In the genomic region with DNA sequence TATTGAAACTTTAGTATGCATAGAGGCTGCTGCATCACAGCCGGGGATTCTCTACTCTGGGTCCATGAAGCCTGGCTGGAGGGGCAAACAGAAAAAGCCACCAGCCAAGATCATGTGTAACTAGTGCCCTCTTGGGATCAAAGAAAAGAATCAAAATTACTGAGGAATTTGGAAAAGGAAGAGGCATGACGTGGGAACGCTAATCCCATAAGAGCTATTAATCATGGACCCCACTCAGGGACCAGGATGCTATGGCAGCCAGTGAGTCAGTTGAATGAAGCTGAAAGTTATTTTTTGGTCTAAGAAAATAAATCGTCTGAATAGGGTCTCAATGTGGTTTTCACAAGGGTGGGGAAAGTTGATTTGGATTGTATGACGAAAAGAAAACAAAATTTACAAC, we compare ENCODE assay signal across 11 cellular contexts.
A peak's percentile ranks its signal among the peaks of the same experiment; 100 is the strongest.
DNase-seq lines count a peak whose midpoint lies in the region; ATAC-seq, FAIRE-seq and TF ChIP-seq lines count a peak whose summit lies in the region.
"Had no signal": no experiment of that assay in that cellular context is flagged by ENCODE, and none has a peak within 500 bp of the region (broad histone marks: within the 10 kb centered on the region; RNA-seq: fewer than 3 reads in every experiment).

No MANE protein-coding gene starts in this region.

- H3K36me3 ChIP-seq in MG63 (no peaks in the 10 kb centered on the region), bronchial epithelial cell (ENCODE audit: control insufficient read depth, insufficient read depth, low read length) (no peaks in the 10 kb centered on the region)

- H3K27me3 ChIP-seq in MG63 (no peaks in the 10 kb centered on the region), bronchial epithelial cell (ENCODE audit: control insufficient read depth, insufficient read depth, low read length) (no peaks in the 10 kb centered on the region), dorsolateral prefrontal cortex (no peaks in the 10 kb centered on the region)
- H3K27me3 ChIP-seq in CD4-positive, alpha-beta T cell (ENCODE audit: control insufficient read depth, insufficient read depth, low read length) = no peaks in the 10 kb centered on the region

- H3K27ac ChIP-seq in CD4-positive, alpha-beta T cell (ENCODE audit: low read depth, low read length) = no peak overlapping the region
- no peak overlapping the region for H3K27ac ChIP-seq in dorsolateral prefrontal cortex

- peaks cover 14% of the 10 kb centered on the region for H3K4me1 Mint-ChIP-seq in nephron
- H3K4me1 Mint-ChIP-seq in CD4-positive, alpha-beta T cell (ENCODE audit: low read depth) = no peaks in the 10 kb centered on the region
- H3K4me1 Mint-ChIP-seq: activated CD4-positive, alpha-beta memory T cell treated with anti-CD3 and anti-CD28 coated beads, Interleukin-2, amount 10 ng/mL, durations not matched to agents 7 days and 5 days had no signal

- FAIRE-seq in bronchial epithelial cell (lab: Jason Lieb, UNC) = no peak

- H3K9me3 Mint-ChIP-seq in nephron = no peaks in the 10 kb centered on the region
- peaks cover 12% of the 10 kb centered on the region for H3K9me3 Mint-ChIP-seq in CD4-positive, alpha-beta T cell

- intact Hi-C loops in CD4-positive, alpha-beta T cell (cut with DNase I, micrococcal nuclease) = no loop called here
- intact Hi-C loops in dorsolateral prefrontal cortex (cut with DNase I) = no loop called here

- H3K27ac Mint-ChIP-seq in nephron = peak overlapping the region in 2 of 3 experiments; percentile 9 to 74
- H3K27ac Mint-ChIP-seq in CD4-positive, alpha-beta T cell = no peak overlapping the region
- H3K27ac Mint-ChIP-seq: activated CD4-positive, alpha-beta memory T cell treated with anti-CD3 and anti-CD28 coated beads, Interleukin-2, amount 10 ng/mL, durations not matched to agents 7 days and 5 days had no signal

- no peaks in the 10 kb centered on the region for H3K27me3 Mint-ChIP-seq in nephron (ENCODE audit: low read depth)
- H3K27me3 Mint-ChIP-seq in CD4-positive, alpha-beta T cell = no peaks in the 10 kb centered on the region
- H3K27me3 Mint-ChIP-seq: activated CD4-positive, alpha-beta memory T cell treated with anti-CD3 and anti-CD28 coated beads, Interleukin-2, amount 10 ng/mL, durations not matched to agents 7 days and 5 days had no signal

- peak; percentile 33 for DNase-seq in DMS 273 (lab: John Stamatoyannopoulos, UW; ENCODE audit: unreplicated experiment)
- DNase-seq in MG63 = peak; percentile 13
- DNase-seq in bronchial epithelial cell (ENCODE audit: low read depth) = peak; percentile 45
- no peak for DNase-seq in activated CD4-positive, alpha-beta T cell treated with anti-CD3 and anti-CD28 coated beads, Interleukin-2, amount 50 U/mL, for 48 hours
- no peak for DNase-seq in CD4-positive, alpha-beta T cell
- DNase-seq in dorsolateral prefrontal cortex = no peak
- DNase-seq: activated CD4-positive, alpha-beta memory T cell treated with anti-CD3 and anti-CD28 coated beads, Interleukin-2, amount 10 ng/mL, durations not matched to agents 7 days and 5 days; effector memory CD4-positive, alpha-beta T cell; NCI-H2029 had no signal

- no peak for TF ChIP-seq CTCF in bronchial epithelial cell (IDR thresholded peaks at IDR 0.05; ENCODE audit: insufficient read depth, low read length, severe bottlenecking)
- peak in 1 of 3 experiments; percentile 40 for TF ChIP-seq CTCF in nephron (IDR thresholded peaks at IDR 0.05; ENCODE audit: unreplicated experiment in 3 of 3)
- no peak for TF ChIP-seq CTCF in CD4-positive, alpha-beta T cell (IDR thresholded peaks at IDR 0.05)
- TF ChIP-seq CTCF in dorsolateral prefrontal cortex (IDR thresholded peaks at IDR 0.05 in 54 of 56, conservative IDR thresholded peaks at IDR 0.05 in 2 of 56; ENCODE audit: low read depth in 1 of 56, partially characterized antibody in 56 of 56) = peak in 5 of 56 donors; percentile 8 to 28 (median 17)

- no peaks in the 10 kb centered on the region for H3K36me3 Mint-ChIP-seq in nephron (ENCODE audit: low read depth)
- H3K36me3 Mint-ChIP-seq in CD4-positive, alpha-beta T cell (ENCODE audit: low read depth) = no peaks in the 10 kb centered on the region

- H3K4me3 Mint-ChIP-seq in nephron = peak overlapping the region in 2 of 3 experiments; percentile 10 to 38
- H3K4me3 Mint-ChIP-seq in CD4-positive, alpha-beta T cell = no peak overlapping the region
- H3K4me3 Mint-ChIP-seq: activated CD4-positive, alpha-beta memory T cell treated with anti-CD3 and anti-CD28 coated beads, Interleukin-2, amount 10 ng/mL, durations not matched to agents 7 days and 5 days had no signal

- no peak for ATAC-seq in CD4-positive, alpha-beta T cell (ENCODE audit: poor library complexity)
- no peak for ATAC-seq in GM21619 (IDR thresholded peaks at IDR 0.05; ENCODE audit: unreplicated experiment)

- CTCF ChIA-PET in CD4-positive, alpha-beta T cell (lab: Charles Lee) = no interaction called here

- no peaks in the 10 kb centered on the region for H3K9me3 ChIP-seq in MG63
- no peaks in the 10 kb centered on the region for H3K9me3 ChIP-seq in CD4-positive, alpha-beta T cell (ENCODE audit: control insufficient read depth, low read length)

- POLR2A ChIA-PET in CD4-positive, alpha-beta T cell (lab: Charles Lee) = no interaction called here

- H3K4me3 ChIP-seq in MG63 = no peak overlapping the region
- H3K4me3 ChIP-seq in bronchial epithelial cell (ENCODE audit: low read depth, low read length) = no peak overlapping the region
- peak overlapping the region in 1 of 59 donors; percentile 2 for H3K4me3 ChIP-seq in dorsolateral prefrontal cortex

Comparison
In these comparisons a context has a peak if more than half of its experiments do, and no peak if none do; other contexts are left out.
1. DNase-seq: peak in DMS 273 (single experiment), MG63 (single experiment) and bronchial epithelial cell (single experiment); none in activated CD4-positive, alpha-beta T cell treated with anti-CD3 and anti-CD28 coated beads, Interleukin-2, amount 50 U/mL, for 48 hours (0 of 2), CD4-positive, alpha-beta T cell (0 of 10) and dorsolateral prefrontal cortex (0 of 10).